In genomic region chr13:101785858-101786257, GRCh38 we compare ENCODE assay signal across 9 cellular contexts.
DNase-seq lines count a peak whose midpoint lies in the region; ATAC-seq and TF ChIP-seq lines count a peak whose summit lies in the region.
"Had no signal": no experiment of that assay in that cellular context is flagged by ENCODE, and none has a peak within 500 bp of the region (broad histone marks: within the 10 kb centered on the region; RNA-seq: fewer than 3 reads in every experiment).

No MANE protein-coding gene starts in this region.

- no peak overlapping the region for H3K27ac ChIP-seq in SK-N-SH (ENCODE audit: low read depth in 2 of 2, low read length in 1 of 2)
- no peak overlapping the region for H3K27ac ChIP-seq in iPS DF 6.9 (ENCODE audit: low read length)
- H3K27ac ChIP-seq in prostate gland, result no peak overlapping the region

- TF ChIP-seq POLR2A in NB4 (IDR thresholded peaks at IDR 0.05; ENCODE audit: extremely low read depth, insufficient read length) (no peak), prostate gland (IDR thresholded peaks at IDR 0.05) (no peak)

- H3K27me3 ChIP-seq in SK-N-SH (ENCODE audit: insufficient read depth) (no peaks in the 10 kb centered on the region), iPS DF 6.9 (ENCODE audit: control insufficient read depth, insufficient read depth, low read length) (no peaks in the 10 kb centered on the region), prostate gland (replicated peaks; ENCODE audit: insufficient read depth) (no peaks in the 10 kb centered on the region)

- CTCF ChIA-PET in SK-N-SH (lab: Yijun Ruan, JAX), result interaction anchor here (0.6 to 2.2 kb wide), 10 partner anchors 10 to 772 kb away, joined by 3 to 10 read pairs (median 4); no protein-coding TSS in a partner anchor

- no CpG with 5 or more reads among the region's 1 CpG for WGBS in SK-N-SH (ENCODE audit: low lambda C conversion rate)
- no CpG with 5 or more reads among the region's 1 CpG for WGBS in iPS DF 6.9 (ENCODE audit: insufficient coverage, insufficient read length)
- 45% methylated on average over 1 of the region's 1 CpG for WGBS in prostate gland

- no peak overlapping the region for H3K4me2 ChIP-seq in SK-N-SH

- no peaks in the 10 kb centered on the region for H3K36me3 Mint-ChIP-seq in activated naive CD8-positive, alpha-beta T cell treated with anti-CD3 and anti-CD28 coated beads, Interleukin-2, amount 50 U/mL, for 24 hours (ENCODE audit: low read depth)
- H3K36me3 Mint-ChIP-seq: IgD-negative memory B cell had no signal

- H3K4me1 ChIP-seq in SK-N-SH (ENCODE audit: control insufficient read depth in 1 of 2, insufficient read depth in 2 of 2, low read depth in 1 of 2, low read length in 1 of 2) (peaks cover 0 to 17% of the 10 kb centered on the region in 2 experiments; a peak in 2 of 4 replicates), iPS DF 6.9 (ENCODE audit: control insufficient read depth, insufficient read depth, low read length) (no peaks in the 10 kb centered on the region), prostate gland (replicated peaks) (no peaks in the 10 kb centered on the region)

- intact Hi-C loops in prostate gland (cut with DNase I), result no loop called here

- peak; percentile 75 for TF ChIP-seq RAD21 in SK-N-SH (IDR thresholded peaks at IDR 0.05; ENCODE audit: low read length)

- no peak overlapping the region for H3K27ac Mint-ChIP-seq in activated naive CD8-positive, alpha-beta T cell treated with anti-CD3 and anti-CD28 coated beads, Interleukin-2, amount 50 U/mL, for 24 hours
- H3K27ac Mint-ChIP-seq: IgD-negative memory B cell had no signal

- H4K20me1 ChIP-seq in SK-N-SH (ENCODE audit: insufficient read depth), result no peaks in the 10 kb centered on the region

- H3K79me2 ChIP-seq in SK-N-SH (ENCODE audit: insufficient read depth), result no peaks in the 10 kb centered on the region

- no peaks in the 10 kb centered on the region for H3F3A ChIP-seq in SK-N-SH (replicated peaks; ENCODE audit: insufficient read depth)

- H3K4me1 Mint-ChIP-seq in activated naive CD8-positive, alpha-beta T cell treated with anti-CD3 and anti-CD28 coated beads, Interleukin-2, amount 50 U/mL, for 24 hours, result no peaks in the 10 kb centered on the region
- H3K4me1 Mint-ChIP-seq: IgD-negative memory B cell had no signal

- no peak overlapping the region for H2AFZ ChIP-seq in SK-N-SH (ENCODE audit: low read depth)

- no peak for TF ChIP-seq EP300 in SK-N-SH (IDR thresholded peaks at IDR 0.05; ENCODE audit: borderline replicate concordance in 1 of 2, low read depth in 1 of 2, low read length in 1 of 2)

- H3K9me3 ChIP-seq in SK-N-SH (no peaks in the 10 kb centered on the region), iPS DF 6.9 (ENCODE audit: control insufficient read depth, insufficient read depth, low read length) (no peaks in the 10 kb centered on the region), prostate gland (no peaks in the 10 kb centered on the region)

- DNase-seq in GM12864 (ENCODE audit: low read depth) (no peak), NB4 (ENCODE audit: low read depth) (peak; percentile 36), SK-N-SH (peak; percentile 22), iPS DF 6.9 (ENCODE audit: low read depth, low spot score) (peak; percentile 54), T-helper 2 cell (no peak), prostate gland (ENCODE audit: low spot score) (no peak), ureter (ENCODE audit: low spot score) (no peak)
- no peak for DNase-seq in activated naive CD8-positive, alpha-beta T cell treated with anti-CD3 and anti-CD28 coated beads, Interleukin-2, amount 50 U/mL, for 24 hours

- peaks cover 6% of the 10 kb centered on the region for H3K27me3 Mint-ChIP-seq in activated naive CD8-positive, alpha-beta T cell treated with anti-CD3 and anti-CD28 coated beads, Interleukin-2, amount 50 U/mL, for 24 hours

- H3K9me3 Mint-ChIP-seq in activated naive CD8-positive, alpha-beta T cell treated with anti-CD3 and anti-CD28 coated beads, Interleukin-2, amount 50 U/mL, for 24 hours, result no peaks in the 10 kb centered on the region

- H3K4me3 ChIP-seq in GM12864 (ENCODE audit: low read depth, low read length), result no peak overlapping the region
- H3K4me3 ChIP-seq in NB4 (ENCODE audit: low read depth, low read length), result no peak overlapping the region
- H3K4me3 ChIP-seq in SK-N-SH (ENCODE audit: low read depth in 2 of 2, low read length in 1 of 2), result no peak overlapping the region
- no peak overlapping the region for H3K4me3 ChIP-seq in iPS DF 6.9 (ENCODE audit: low read length)
- H3K4me3 ChIP-seq in prostate gland, result no peak overlapping the region

- peak; percentile 40 for TF ChIP-seq CTCF in GM12864 (IDR thresholded peaks at IDR 0.05; ENCODE audit: low read depth, low read length, missing control alignments)
- peak; percentile 16 for TF ChIP-seq CTCF in NB4 (IDR thresholded peaks at IDR 0.05; ENCODE audit: low read depth, low read length)
- TF ChIP-seq CTCF in SK-N-SH (IDR thresholded peaks at IDR 0.05), result peak; percentile 56
- TF ChIP-seq CTCF in prostate gland (IDR thresholded peaks at IDR 0.05), result no peak

- no peaks in the 10 kb centered on the region for H3K9me2 ChIP-seq in SK-N-SH

- no peak overlapping the region for H3K4me3 Mint-ChIP-seq in activated naive CD8-positive, alpha-beta T cell treated with anti-CD3 and anti-CD28 coated beads, Interleukin-2, amount 50 U/mL, for 24 hours
- H3K4me3 Mint-ChIP-seq: IgD-negative memory B cell had no signal

- H3K9ac ChIP-seq in SK-N-SH, result no peak overlapping the region

- ATAC-seq in activated naive CD8-positive, alpha-beta T cell treated with anti-CD3 and anti-CD28 coated beads, Interleukin-2, amount 50 U/mL, for 24 hours, result no peak

- H3K36me3 ChIP-seq in SK-N-SH (replicated peaks in 1 of 2; ENCODE audit: control insufficient read depth in 1 of 2, insufficient read depth in 2 of 2, low read length in 1 of 2) (no peaks in the 10 kb centered on the region), iPS DF 6.9 (ENCODE audit: control insufficient read depth, insufficient read depth, low read length) (no peaks in the 10 kb centered on the region), prostate gland (no peaks in the 10 kb centered on the region)

- POLR2A ChIA-PET in SK-N-SH (lab: Yijun Ruan, JAX), result no interaction called here

TF ChIP-seq in SK-N-SH, 30 proteins besides CTCF, POLR2A, EP300 and RAD21:
- TF ChIP-seq TEAD4 (IDR thresholded peaks at IDR 0.05; ENCODE audit: borderline replicate concordance, insufficient read depth) (no peak), REST (IDR thresholded peaks at IDR 0.05; ENCODE audit: low read depth, low read length) (no peak), SMC3 (IDR thresholded peaks at IDR 0.05; ENCODE audit: low read depth, low read length) (peak; percentile 50), MXI1 (IDR thresholded peaks at IDR 0.05; ENCODE audit: low read depth, low read length) (0 out of 2 replicates have a peak, but pooled peaks have one; percentile 13)

Comparison
In these comparisons a context has a peak if more than half of its experiments do, and no peak if none do; other contexts are left out.
1. DNase-seq: peak in NB4 (single experiment), SK-N-SH (single experiment) and iPS DF 6.9 (single experiment); none in GM12864 (single experiment), activated naive CD8-positive, alpha-beta T cell treated with anti-CD3 and anti-CD28 coated beads, Interleukin-2, amount 50 U/mL, for 24 hours (single experiment), T-helper 2 cell (0 of 5), prostate gland (single experiment) and ureter (single experiment).
2. CTCF ChIP-seq: peak in GM12864 (single experiment), NB4 (single experiment) and SK-N-SH (single experiment); none in prostate gland (0 of 4).